ENCODE assay signal across 20 cellular contexts in genomic region chr5:146647656-146648199, GRCh38.
DNase-seq lines count a peak whose midpoint lies in the region; ATAC-seq and TF ChIP-seq lines count a peak whose summit lies in the region.
"Had no signal": no experiment of that assay in that cellular context is flagged by ENCODE, and none has a peak within 500 bp of the region (broad histone marks: within the 10 kb centered on the region; RNA-seq: fewer than 3 reads in every experiment).

No MANE protein-coding gene starts in this region.

- ATAC-seq in WTC11 (peak; percentile 72), GM21528 (IDR thresholded peaks at IDR 0.05; ENCODE audit: low FRiP score, unreplicated experiment) (no peak), left lung (no peak)
- ATAC-seq: activated naive CD4-positive, alpha-beta T cell treated with anti-CD3 and anti-CD28 coated beads, Interleukin-2, amount 50 U/mL, for 72 hours had no signal

- no peak overlapping the region for H3K27ac Mint-ChIP-seq in WTC11
- H3K27ac Mint-ChIP-seq: activated naive CD4-positive, alpha-beta T cell treated with anti-CD3 and anti-CD28 coated beads, Interleukin-2, amount 50 U/mL, for 72 hours had no signal

- H3K27me3 Mint-ChIP-seq in WTC11 (ENCODE audit: low read depth), result no peaks in the 10 kb centered on the region

- no peak overlapping the region for H3K4me3 Mint-ChIP-seq in WTC11
- H3K4me3 Mint-ChIP-seq: immature natural killer cell had no signal

- no peaks in the 10 kb centered on the region for H3K4me1 ChIP-seq in left lung
- H3K4me1 ChIP-seq: SJSA1 had no signal

- H3K36me3 ChIP-seq in left lung, result no peaks in the 10 kb centered on the region
- H3K36me3 ChIP-seq: SJSA1 had no signal

- H3K4me3 ChIP-seq in left lung, result no peak overlapping the region
- H3K4me3 ChIP-seq: SJSA1 had no signal

- no peaks in the 10 kb centered on the region for H3K4me1 Mint-ChIP-seq in WTC11

- TF ChIP-seq CTCF in WTC11 (IDR thresholded peaks at IDR 0.05), result no peak
- no peak for TF ChIP-seq CTCF in left lung (IDR thresholded peaks at IDR 0.05)

- no peaks in the 10 kb centered on the region for H3K36me3 Mint-ChIP-seq in WTC11
- H3K36me3 Mint-ChIP-seq: activated naive CD4-positive, alpha-beta T cell treated with anti-CD3 and anti-CD28 coated beads, Interleukin-2, amount 50 U/mL, for 72 hours had no signal

- POLR2A ChIA-PET in WTC11 (lab: Charles Lee), result no interaction called here

- intact Hi-C loops in left lung (cut with DNase I), result no loop called here

- no peaks in the 10 kb centered on the region for H3K9me3 Mint-ChIP-seq in WTC11
- H3K9me3 Mint-ChIP-seq: activated naive CD4-positive, alpha-beta T cell treated with anti-CD3 and anti-CD28 coated beads, Interleukin-2, amount 50 U/mL, for 72 hours; immature natural killer cell had no signal

- H3K27me3 ChIP-seq in left lung, result no peaks in the 10 kb centered on the region
- H3K27me3 ChIP-seq: SJSA1 had no signal

- CTCF ChIA-PET in WTC11 (lab: Charles Lee), result interaction anchor here (1.2 kb wide), 1 partner anchor 318 kb away, joined by 5 read pairs; no protein-coding TSS in a partner anchor

- no peak overlapping the region for H3K27ac ChIP-seq in left lung
- H3K27ac ChIP-seq: KMS-11, SJSA1, VCaP had no signal

- no peaks in the 10 kb centered on the region for H3K9me3 ChIP-seq in left lung
- H3K9me3 ChIP-seq: SJSA1 had no signal

- DNase-seq in DMS 273 (lab: John Stamatoyannopoulos, UW; ENCODE audit: unreplicated experiment) (peak; percentile 92), NCI-H187 (lab: John Stamatoyannopoulos, UW) (peak; percentile 59 to 64), WTC11 (ENCODE audit: low spot score) (no peak), kidney tubule cell (ENCODE audit: low spot score) (peak; percentile 33), left lung (no peak), NCI-H526 (lab: John Stamatoyannopoulos, UW) (no peak), AG20443 (ENCODE audit: low spot score) (no peak)
- DNase-seq: AML-193; dermis blood vessel endothelial cell; GDM1; immature natural killer cell; NK-92 treated with Interleukin-12 subunit alpha and Interleukin-12 subunit beta, amount 100 ng/mL, for 24 hours; retina; stimulated activated CD4-positive, alpha-beta T cell treated with anti-CD3 and anti-CD28 coated beads, Interleukin-4, amount 100 ng/mL, for 4 hours; stimulated activated naive CD4-positive, alpha-beta T cell treated with Interleukin-2 at 50 U/mL for 16 hours had no signal

TF ChIP-seq in WTC11, 78 proteins besides CTCF, POLR2A, EP300 and RAD21:
- peak; percentile 68; the same call in 1 of the 2 replicates for TF ChIP-seq USF1 (CRISPR knock-in tag; IDR thresholded peaks at IDR 0.05)
- TF ChIP-seq MAX (CRISPR knock-in tag; IDR thresholded peaks at IDR 0.05), result no peak
- TF ChIP-seq USF2 (CRISPR knock-in tag; IDR thresholded peaks at IDR 0.05), result peak; percentile 71
- TF ChIP-seq PRDM15 (CRISPR knock-in tag; IDR thresholded peaks at IDR 0.05), result no peak

Comparison
In these comparisons a context has a peak if more than half of its experiments do, and no peak if none do; other contexts are left out.
1. DNase-seq: peak in DMS 273 (single experiment), NCI-H187 (2 of 2) and kidney tubule cell (single experiment); none in WTC11 (single experiment), left lung (0 of 2), NCI-H526 (0 of 2) and AG20443 (single experiment).